18 cellular contexts compared by ENCODE assay signal in the genomic region with DNA sequence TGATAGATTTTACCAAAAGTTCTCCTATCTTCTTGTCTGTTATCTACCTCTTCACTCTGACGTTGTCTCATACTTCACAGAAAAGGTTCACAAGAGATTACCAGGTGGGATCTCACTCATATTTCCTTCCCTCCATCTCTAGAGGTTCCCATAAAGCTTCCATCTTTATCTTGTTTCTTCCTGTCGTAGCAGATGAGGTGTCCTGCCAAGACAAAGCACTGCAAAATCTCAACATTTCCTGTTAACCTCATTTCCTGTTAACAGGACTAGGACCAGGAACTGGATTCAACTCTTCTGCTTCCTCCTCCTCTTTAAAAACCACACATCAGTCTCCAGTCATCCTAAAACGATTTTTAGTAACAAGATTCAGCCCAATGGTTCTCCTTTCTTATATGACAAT.
DNase-seq lines count a peak whose midpoint lies in the region; ATAC-seq, FAIRE-seq and TF ChIP-seq lines count a peak whose summit lies in the region.
"Had no signal": no experiment of that assay in that cellular context is flagged by ENCODE, and none has a peak within 500 bp of the region (broad histone marks: within the 10 kb centered on the region; RNA-seq: fewer than 3 reads in every experiment).

No MANE protein-coding gene starts in this region.

- H3K4me1 ChIP-seq in GM12878 (ENCODE audit: control insufficient read depth, insufficient read depth, low read length) (no peaks in the 10 kb centered on the region), rectal smooth muscle tissue (ENCODE audit: control insufficient read depth, insufficient read depth, low read length) (peaks cover 8% of the 10 kb centered on the region)

- H3K36me3 Mint-ChIP-seq in activated naive CD4-positive, alpha-beta T cell treated with anti-CD3 and anti-CD28 coated beads, Interleukin-2, amount 50 U/mL, for 72 hours = no peaks in the 10 kb centered on the region

- no peak for TF ChIP-seq RAD21 in GM12878 (IDR thresholded peaks at IDR 0.05; ENCODE audit: insufficient read depth, low read depth, low read length)

- no peaks in the 10 kb centered on the region for H3K79me2 ChIP-seq in GM12878 (ENCODE audit: control insufficient read depth, insufficient read depth, low read length)

- no peak for TF ChIP-seq CTCF in GM12878 (IDR thresholded peaks at IDR 0.05 in 2 of 3, conservative IDR thresholded peaks at IDR 0.05 in 1 of 3; ENCODE audit: control insufficient read depth in 2 of 3, extremely low read depth in 1 of 3, insufficient read depth in 1 of 3, low read depth in 3 of 3, low read length in 3 of 3)

- TF ChIP-seq POLR2A in GM12878 (IDR thresholded peaks at IDR 0.05; ENCODE audit: low read depth, low read length) = no peak

- no peak for DNase-seq in activated naive CD4-positive, alpha-beta T cell treated with anti-CD3 and anti-CD28 coated beads, Interleukin-2, amount 50 U/mL, for 72 hours (ENCODE audit: low spot score in 2 of 2)
- DNase-seq in activated naive CD4-positive, alpha-beta T cell treated with anti-CD3 and anti-CD28 coated beads, Interleukin-2, amount 50 U/mL, for 16 hours = no peak
- DNase-seq in GM12878 (ENCODE audit: low read depth, low spot score) (no peak), kidney tubule cell (ENCODE audit: low spot score) (peak; percentile 14), NCI-H2227 (lab: John Stamatoyannopoulos, UW; ENCODE audit: unreplicated experiment) (no peak)
- DNase-seq: BE2C; CD4-positive, alpha-beta T cell; COR-L47; DND-41; NCI-H1694; NCI-H2081 treated with DMSO at 0.1 percent for 48 hours; NCI-H446 treated with DMSO at 0.1 percent for 48 hours; NCI-H82 had no signal

- peak; percentile 47 for FAIRE-seq in GM12878 (lab: Jason Lieb, UNC)

- no peaks in the 10 kb centered on the region for H3K9me3 ChIP-seq in GM12878 (replicated peaks; ENCODE audit: control insufficient read depth, insufficient read depth, low read length)
- H3K9me3 ChIP-seq: BE2C had no signal

- no peaks in the 10 kb centered on the region for H4K20me1 ChIP-seq in GM12878 (ENCODE audit: control insufficient read depth, insufficient read depth)

- SMC1A ChIA-PET in GM12878 (lab: Charles Lee; ENCODE audit: uncharacterized antibody, unreplicated experiment) = no interaction called here

- H3K27ac Mint-ChIP-seq in activated naive CD4-positive, alpha-beta T cell treated with anti-CD3 and anti-CD28 coated beads, Interleukin-2, amount 50 U/mL, for 72 hours = peak overlapping the region; percentile 0 to 27
- H3K27ac Mint-ChIP-seq: CD4-positive, alpha-beta T cell; IgD-negative memory B cell had no signal

- no TSS peak for BruUV-seq in GM12878 (replicated peaks; lab: Mats Ljungman, UMichigan)

- no peak overlapping the region for H2AFZ ChIP-seq in GM12878 (ENCODE audit: control insufficient read depth, low read depth, low read length)

- CTCF ChIA-PET in GM12878 (lab: Yijun Ruan, JAX) = no interaction called here

- H3K4me3 ChIP-seq in GM12878 = no peak overlapping the region
- H3K4me3 ChIP-seq in rectal smooth muscle tissue (ENCODE audit: low read length) = no peak overlapping the region

- no peak overlapping the region for H3K27ac ChIP-seq in GM12878 (ENCODE audit: control insufficient read depth, insufficient read depth)
- peak overlapping the region; percentile 30 for H3K27ac ChIP-seq in rectal smooth muscle tissue (ENCODE audit: low read depth, low read length)

- H3K4me2 ChIP-seq in GM12878 (ENCODE audit: control insufficient read depth, insufficient read depth) = no peak overlapping the region

- peaks cover 5 to 9% of the 10 kb centered on the region in 2 donors for H3K9me3 Mint-ChIP-seq in activated naive CD4-positive, alpha-beta T cell treated with anti-CD3 and anti-CD28 coated beads, Interleukin-2, amount 50 U/mL, for 72 hours
- H3K9me3 Mint-ChIP-seq: CD4-positive, alpha-beta T cell had no signal

- 7% methylated on average over 3 of the region's 3 CpGs for WGBS in GM12878 (ENCODE audit: insufficient coverage, insufficient replicate concordance, low lambda C conversion rate, missing lambda C conversion rate)

- no peak for TF ChIP-seq EP300 in GM12878 (IDR thresholded peaks at IDR 0.05; ENCODE audit: borderline replicate concordance in 1 of 2, control insufficient read depth in 1 of 2, low read depth in 2 of 2, low read length in 2 of 2)

- in situ Hi-C loops in GM12878 (cut with MboI) = no loop called here

- H3K27me3 ChIP-seq in GM12878 (replicated peaks in 1 of 2; ENCODE audit: control insufficient read depth in 2 of 2, insufficient read depth in 2 of 2, low read length in 1 of 2) (no peaks in the 10 kb centered on the region), rectal smooth muscle tissue (ENCODE audit: control insufficient read depth, insufficient read depth, low read length) (no peaks in the 10 kb centered on the region)
- H3K27me3 ChIP-seq: BE2C had no signal

- intact Hi-C loops in GM12878 (cut with micrococcal nuclease; ENCODE audit: unreplicated experiment) = no loop called here

- ATAC-seq in activated naive CD4-positive, alpha-beta T cell treated with anti-CD3 and anti-CD28 coated beads, Interleukin-2, amount 50 U/mL, for 72 hours = peak in 1 of 2 donors; percentile 22
- ATAC-seq in GM12878 (no peak), GM21360 (IDR thresholded peaks at IDR 0.05; ENCODE audit: unreplicated experiment) (no peak), HG03457 (IDR thresholded peaks at IDR 0.05; ENCODE audit: unreplicated experiment) (no peak)
- ATAC-seq: Panc1 had no signal

- RAD21 ChIA-PET in GM12878 (lab: Charles Lee; ENCODE audit: unreplicated experiment) = no interaction called here

- H3K36me3 ChIP-seq in GM12878 (ENCODE audit: control insufficient read depth in 2 of 2, insufficient read depth in 2 of 2, low read length in 1 of 2) (no peaks in the 10 kb centered on the region), rectal smooth muscle tissue (ENCODE audit: control insufficient read depth, insufficient read depth, low read length) (no peaks in the 10 kb centered on the region)
- H3K36me3 ChIP-seq: BE2C had no signal

- no peak overlapping the region for H3K9ac ChIP-seq in GM12878 (ENCODE audit: control insufficient read depth, insufficient read depth, low read length)
- no peak overlapping the region for H3K9ac ChIP-seq in rectal smooth muscle tissue (ENCODE audit: low read length)

- POLR2A ChIA-PET in GM12878 (lab: Charles Lee) = no interaction called here

TF ChIP-seq in GM12878, 131 proteins besides CTCF, POLR2A, EP300 and RAD21:
- TF ChIP-seq HDGF (IDR thresholded peaks at IDR 0.05) (no peak), CHD1 (IDR thresholded peaks at IDR 0.05; ENCODE audit: low read depth, low read length) (no peak), STAT1 (conservative IDR thresholded peaks at IDR 0.05) (no peak)
